Comparison of ENCODE assay signal across 10 cellular contexts in the genomic region with DNA sequence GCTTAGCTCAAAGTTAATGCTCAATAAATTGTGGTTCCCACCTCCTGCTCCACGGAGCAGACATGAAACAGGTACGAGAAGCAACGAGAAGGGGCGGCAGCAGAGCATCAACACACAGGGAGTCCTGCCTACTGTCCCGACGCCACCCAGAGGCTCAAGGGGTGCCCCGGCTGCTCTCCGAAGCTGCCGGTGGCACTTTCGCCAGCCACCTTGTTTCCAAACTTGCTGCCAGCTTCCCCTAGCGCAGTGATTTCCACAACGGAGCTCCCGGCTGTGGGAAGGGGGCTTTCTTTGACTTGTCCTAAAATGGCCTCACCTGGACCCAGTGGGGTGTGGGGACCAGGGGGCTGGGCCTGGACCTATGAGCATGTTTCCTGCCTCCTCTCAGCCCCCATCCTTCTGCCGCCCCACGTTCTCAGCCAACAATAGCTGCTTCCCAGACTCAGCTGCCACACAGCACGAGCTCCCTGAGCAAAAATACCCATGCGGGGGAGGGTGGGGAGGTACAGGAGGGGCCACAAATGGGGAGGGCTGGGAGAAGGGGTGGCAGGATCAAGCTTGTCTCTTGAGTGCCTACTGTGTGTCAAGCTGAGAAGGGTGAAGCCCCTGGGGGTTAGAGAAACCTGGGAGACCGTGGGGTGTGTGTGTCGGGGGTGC. TPM values are rescaled to one million over a fixed set of nuclear protein-coding genes. Genes with fewer than 3 reads are reported as not detected.
DNase-seq lines count a peak whose midpoint lies in the region; ATAC-seq and TF ChIP-seq lines count a peak whose summit lies in the region.
"Had no signal": no experiment of that assay in that cellular context is flagged by ENCODE, and none has a peak within 500 bp of the region (broad histone marks: within the 10 kb centered on the region; RNA-seq: fewer than 3 reads in every experiment).

No MANE protein-coding gene starts in this region.

- peak overlapping the region in 1 of 2 donors; percentile 42 for H3K9ac ChIP-seq in liver (ENCODE audit: low read depth in 1 of 2, low read length in 2 of 2)

- peak overlapping the region; percentile 92 to 98 (median 94) for H3K27ac ChIP-seq in adrenal gland
- H3K27ac ChIP-seq in liver (ENCODE audit: low read depth in 1 of 2, low read length in 2 of 2) = peak overlapping the region; percentile 72 to 83

- H3K4me3 ChIP-seq in adrenal gland (no peak overlapping the region), liver (ENCODE audit: low read depth in 1 of 3, low read length in 3 of 3) (no peak overlapping the region)

- no peak for ATAC-seq in stimulated activated naive B cell treated with anti-CD40 and anti-IgM and Interleukin-4, amounts not matched to agents 10 μg/mL and 1 μg/mL and 100 μg/mL, for 72 hours (replicated peaks)
- ATAC-seq in HG03097 (IDR thresholded peaks at IDR 0.05; ENCODE audit: low FRiP score, unreplicated experiment) = no peak
- ATAC-seq in GM18498 (IDR thresholded peaks at IDR 0.05; ENCODE audit: unreplicated experiment) = no peak
- ATAC-seq: left colon had no signal

- H3K27me3 ChIP-seq in adrenal gland (no peaks in the 10 kb centered on the region), liver (ENCODE audit: control insufficient read depth in 4 of 4, insufficient read depth in 4 of 4, low read length in 3 of 4) (no peaks in the 10 kb centered on the region)

- H3K36me3 ChIP-seq in adrenal gland (replicated peaks in 1 of 2) (no peaks in the 10 kb centered on the region), liver (ENCODE audit: control insufficient read depth in 4 of 4, insufficient read depth in 3 of 4, low read depth in 1 of 4, low read length in 3 of 4) (peaks cover 0 to 2% (median 0%) of the 10 kb centered on the region in 4 donors)

- H3K9me3 Mint-ChIP-seq in IgD-negative memory B cell = no peaks in the 10 kb centered on the region
- peaks cover 0 to 2% of the 10 kb centered on the region in 2 donors for H3K9me3 Mint-ChIP-seq in stimulated activated naive B cell treated with anti-CD40 and anti-IgM and Interleukin-4, amounts not matched to agents 10 μg/mL and 1 μg/mL and 100 μg/mL, for 72 hours

- peaks cover 4% of the 10 kb centered on the region for H3K36me3 Mint-ChIP-seq in IgD-negative memory B cell
- peaks cover 21 to 31% of the 10 kb centered on the region in 2 donors for H3K36me3 Mint-ChIP-seq in stimulated activated naive B cell treated with anti-CD40 and anti-IgM and Interleukin-4, amounts not matched to agents 10 μg/mL and 1 μg/mL and 100 μg/mL, for 72 hours

- DNase-seq in adrenal gland (peak in 1 of 7 donors; percentile 54), Ammon's horn (ENCODE audit: low spot score) (no peak), AG08396 (ENCODE audit: low spot score) (no peak)
- DNase-seq in stimulated activated naive B cell treated with anti-CD40 and anti-IgM and Interleukin-4, amounts not matched to agents 10 μg/mL and 1 μg/mL and 100 μg/mL, for 72 hours = no peak
- DNase-seq: left colon, NCI-H82 had no signal

- TF ChIP-seq RAD21 in liver (IDR thresholded peaks at IDR 0.05) = no peak

- intact Hi-C loops in adrenal gland (cut with DNase I) = no loop called here

- H3K27ac Mint-ChIP-seq in IgD-negative memory B cell = peak overlapping the region; percentile 72 to 96 (median 85)
- H3K27ac Mint-ChIP-seq in stimulated activated naive B cell treated with anti-CD40 and anti-IgM and Interleukin-4, amounts not matched to agents 10 μg/mL and 1 μg/mL and 100 μg/mL, for 72 hours = peak overlapping the region; percentile 93

- no peak for TF ChIP-seq POLR2A in adrenal gland (IDR thresholded peaks at IDR 0.05)

- H3K4me3 Mint-ChIP-seq in IgD-negative memory B cell = peak overlapping the region in 2 of 4 donors; percentile 46 to 84
- peak overlapping the region; percentile 65 to 67 for H3K4me3 Mint-ChIP-seq in stimulated activated naive B cell treated with anti-CD40 and anti-IgM and Interleukin-4, amounts not matched to agents 10 μg/mL and 1 μg/mL and 100 μg/mL, for 72 hours

- H3K27me3 Mint-ChIP-seq in IgD-negative memory B cell = no peaks in the 10 kb centered on the region
- no peaks in the 10 kb centered on the region for H3K27me3 Mint-ChIP-seq in stimulated activated naive B cell treated with anti-CD40 and anti-IgM and Interleukin-4, amounts not matched to agents 10 μg/mL and 1 μg/mL and 100 μg/mL, for 72 hours

- no peak for TF ChIP-seq CTCF in adrenal gland (IDR thresholded peaks at IDR 0.05)
- no peak for TF ChIP-seq CTCF in liver (IDR thresholded peaks at IDR 0.05; ENCODE audit: low read depth, low read length, missing input control)

- H3K9me3 ChIP-seq in adrenal gland (replicated peaks in 1 of 3) = no peaks in the 10 kb centered on the region
- no peaks in the 10 kb centered on the region for H3K9me3 ChIP-seq in liver (ENCODE audit: control insufficient read depth in 4 of 4, low read length in 3 of 4)

- H3K4me1 ChIP-seq in adrenal gland (replicated peaks in 1 of 2) (peaks cover 78 to 94% of the 10 kb centered on the region in 2 donors), liver (ENCODE audit: control insufficient read depth in 4 of 4, insufficient read depth in 4 of 4, low read length in 3 of 4) (peaks cover 27 to 64% (median 44%) of the 10 kb centered on the region in 4 donors)

- peaks cover 27 to 49% (median 31%) of the 10 kb centered on the region in 3 donors for H3K4me1 Mint-ChIP-seq in IgD-negative memory B cell
- H3K4me1 Mint-ChIP-seq in stimulated activated naive B cell treated with anti-CD40 and anti-IgM and Interleukin-4, amounts not matched to agents 10 μg/mL and 1 μg/mL and 100 μg/mL, for 72 hours = peaks cover 75 to 94% of the 10 kb centered on the region in 2 donors

- 63 to 76% (median 68%) methylated on average over 16 to 19 of the region's 19 CpGs for WGBS in adrenal gland, 4 donors
- WGBS in liver = 84% methylated on average over 19 of the region's 19 CpGs

TF ChIP-seq in liver, 16 proteins besides CTCF, POLR2A, EP300 and RAD21:
- TF ChIP-seq GABPA (IDR thresholded peaks at IDR 0.05 in 1 of 2, conservative IDR thresholded peaks at IDR 0.05 in 1 of 2) (no peak), NR2F2 (IDR thresholded peaks at IDR 0.05) (no peak), JUND (IDR thresholded peaks at IDR 0.05) (no peak), SP1 (IDR thresholded peaks at IDR 0.05) (no peak), MAX (IDR thresholded peaks at IDR 0.05) (no peak), HNF4A (conservative IDR thresholded peaks at IDR 0.05) (no peak), ZBTB33 (IDR thresholded peaks at IDR 0.05) (no peak), FOXA1 (IDR thresholded peaks at IDR 0.05) (no peak), TAF1 (conservative IDR thresholded peaks at IDR 0.05) (no peak), EGR1 (IDR thresholded peaks at IDR 0.05; ENCODE audit: low read depth in 2 of 2) (no peak), RXRA (IDR thresholded peaks at IDR 0.05) (no peak), HNF4G (IDR thresholded peaks at IDR 0.05) (no peak), FOXA2 (IDR thresholded peaks at IDR 0.05) (no peak), YY1 (IDR thresholded peaks at IDR 0.05) (no peak)
- TF ChIP-seq, protein P1, sequence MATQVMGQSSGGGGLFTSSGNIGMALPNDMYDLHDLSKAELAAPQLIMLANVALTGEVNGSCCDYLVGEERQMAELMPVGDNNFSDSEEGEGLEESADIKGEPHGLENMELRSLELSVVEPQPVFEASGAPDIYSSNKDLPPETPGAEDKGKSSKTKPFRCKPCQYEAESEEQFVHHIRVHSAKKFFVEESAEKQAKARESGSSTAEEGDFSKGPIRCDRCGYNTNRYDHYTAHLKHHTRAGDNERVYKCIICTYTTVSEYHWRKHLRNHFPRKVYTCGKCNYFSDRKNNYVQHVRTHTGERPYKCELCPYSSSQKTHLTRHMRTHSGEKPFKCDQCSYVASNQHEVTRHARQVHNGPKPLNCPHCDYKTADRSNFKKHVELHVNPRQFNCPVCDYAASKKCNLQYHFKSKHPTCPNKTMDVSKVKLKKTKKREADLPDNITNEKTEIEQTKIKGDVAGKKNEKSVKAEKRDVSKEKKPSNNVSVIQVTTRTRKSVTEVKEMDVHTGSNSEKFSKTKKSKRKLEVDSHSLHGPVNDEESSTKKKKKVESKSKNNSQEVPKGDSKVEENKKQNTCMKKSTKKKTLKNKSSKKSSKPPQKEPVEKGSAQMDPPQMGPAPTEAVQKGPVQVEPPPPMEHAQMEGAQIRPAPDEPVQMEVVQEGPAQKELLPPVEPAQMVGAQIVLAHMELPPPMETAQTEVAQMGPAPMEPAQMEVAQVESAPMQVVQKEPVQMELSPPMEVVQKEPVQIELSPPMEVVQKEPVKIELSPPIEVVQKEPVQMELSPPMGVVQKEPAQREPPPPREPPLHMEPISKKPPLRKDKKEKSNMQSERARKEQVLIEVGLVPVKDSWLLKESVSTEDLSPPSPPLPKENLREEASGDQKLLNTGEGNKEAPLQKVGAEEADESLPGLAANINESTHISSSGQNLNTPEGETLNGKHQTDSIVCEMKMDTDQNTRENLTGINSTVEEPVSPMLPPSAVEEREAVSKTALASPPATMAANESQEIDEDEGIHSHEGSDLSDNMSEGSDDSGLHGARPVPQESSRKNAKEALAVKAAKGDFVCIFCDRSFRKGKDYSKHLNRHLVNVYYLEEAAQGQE (IDR thresholded peaks at IDR 0.05) = no peak
- TF ChIP-seq, protein P2, sequence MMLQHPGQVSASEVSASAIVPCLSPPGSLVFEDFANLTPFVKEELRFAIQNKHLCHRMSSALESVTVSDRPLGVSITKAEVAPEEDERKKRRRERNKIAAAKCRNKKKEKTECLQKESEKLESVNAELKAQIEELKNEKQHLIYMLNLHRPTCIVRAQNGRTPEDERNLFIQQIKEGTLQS (IDR thresholded peaks at IDR 0.05) = no peak

RNA-seq across cellular contexts. Expression of gene ECE1, which starts 35.6 kb away (rescaled TPM):
- polyA plus RNA-seq in IgD-negative memory B cell = 58.6 TPM
- total RNA-seq in adrenal gland = 100 to 1,000 TPM; 173 to 588 (median 259) TPM
- 100 to 1,000 TPM; 150 to 327 (median 176) TPM for polyA plus RNA-seq in adrenal gland
- 10 to 100 TPM; 38.9 to 40.2 TPM for total RNA-seq in liver
- 10 to 100 TPM; 29.3 to 46.4 TPM for polyA plus RNA-seq in liver
